In genomic region chr6:52213127-52213526, GRCh38 we compare ENCODE assay signal across 16 cellular contexts. TPM values are rescaled to one million over a fixed set of nuclear protein-coding genes. Genes with fewer than 3 reads are reported as not detected.
DNase-seq lines count a peak whose midpoint lies in the region; ATAC-seq, FAIRE-seq and TF ChIP-seq lines count a peak whose summit lies in the region.
"Had no signal": no experiment of that assay in that cellular context is flagged by ENCODE, and none has a peak within 500 bp of the region (broad histone marks: within the 10 kb centered on the region; RNA-seq: fewer than 3 reads in every experiment).

No MANE protein-coding gene starts in this region.

- no peaks in the 10 kb centered on the region for H3K36me3 Mint-ChIP-seq in CD4-positive, alpha-beta T cell (ENCODE audit: low read depth)

- no TSS peak for BruUV-seq in K562 (replicated peaks; lab: Mats Ljungman, UMichigan)

- ATAC-seq in CD4-positive, alpha-beta T cell (ENCODE audit: poor library complexity), result peak; percentile 48
- ATAC-seq in K562, result no peak
- ATAC-seq in HG02884 (IDR thresholded peaks at IDR 0.05; ENCODE audit: unreplicated experiment), result no peak
- ATAC-seq: foreskin keratinocyte had no signal

- H3K27me3 ChIP-seq in CD4-positive, alpha-beta T cell (ENCODE audit: control insufficient read depth, insufficient read depth, low read length), result no peaks in the 10 kb centered on the region
- H3K27me3 ChIP-seq in OCI-LY3 (ENCODE audit: low read depth, low read length) (no peaks in the 10 kb centered on the region), K562 (ENCODE audit: control insufficient read depth in 2 of 2, insufficient read depth in 2 of 2, low read length in 2 of 2) (no peaks in the 10 kb centered on the region), stomach (no peaks in the 10 kb centered on the region)
- H3K27me3 ChIP-seq: neutrophil had no signal

- intact Hi-C loops in CD4-positive, alpha-beta T cell (cut with DNase I, micrococcal nuclease), result no loop called here
- intact Hi-C loops in K562 (cut with micrococcal nuclease) (no loop called here), stomach (cut with DNase I; ENCODE audit: low total_unique reads) (no loop called here)

- in situ Hi-C loops in K562 (cut with MboI), result no loop called here

- no peak for TF ChIP-seq EP300 in K562 (IDR thresholded peaks at IDR 0.05; ENCODE audit: low read length)
- TF ChIP-seq EP300 in stomach (IDR thresholded peaks at IDR 0.05), result no peak

- POLR2A ChIA-PET in CD4-positive, alpha-beta T cell (lab: Charles Lee), result no interaction called here
- POLR2A ChIA-PET in GM10248 (lab: Yijun Ruan, JAX), result no interaction called here
- POLR2A ChIA-PET in K562 (lab: Yijun Ruan, JAX), result interaction anchor here (1.0 to 1.3 kb wide), 2 partner anchors 26 to 42 kb away, joined by 3 read pairs; no protein-coding TSS in a partner anchor

- H3K27ac Mint-ChIP-seq in CD4-positive, alpha-beta T cell, result no peak overlapping the region

- peak; percentile 15 for FAIRE-seq in K562 (lab: Jason Lieb, UNC)
- FAIRE-seq: colon, endothelial cell of umbilical vein had no signal

- H3K9ac ChIP-seq in OCI-LY3 (ENCODE audit: low read length) (no peak overlapping the region), K562 (ENCODE audit: insufficient read depth in 1 of 2, low read depth in 2 of 2, low read length in 2 of 2) (no peak overlapping the region)

- no peak for DNase-seq in CD4-positive, alpha-beta T cell
- DNase-seq in GM10248 (ENCODE audit: extremely low spot score) (no peak), K562 (ENCODE audit: extremely low read depth in 1 of 4, low spot score in 3 of 4) (no peak), stomach (no peak), GM19238 (ENCODE audit: insufficient read length, low spot score) (no peak)
- DNase-seq: activated CD4-positive, CD25-positive, alpha-beta regulatory T cell; aorta; foreskin keratinocyte; NCI-H345; SIG-M5 had no signal

- no peak for TF ChIP-seq CTCF in CD4-positive, alpha-beta T cell (IDR thresholded peaks at IDR 0.05)
- peak; percentile 10 for TF ChIP-seq CTCF in GM10248 (IDR thresholded peaks at IDR 0.05; ENCODE audit: control extremely low read depth, extremely low read depth, low read depth, missing control alignments)
- peak; percentile 75 for TF ChIP-seq CTCF in OCI-LY3 (IDR thresholded peaks at IDR 0.05; ENCODE audit: low read depth, low read length)
- 0 out of 6 replicates have a peak, but pooled peaks of 1 of the 3 experiments have one; percentile 6 for TF ChIP-seq CTCF in K562 (IDR thresholded peaks at IDR 0.05 in 2 of 3, conservative IDR thresholded peaks at IDR 0.05 in 1 of 3; ENCODE audit: insufficient read depth in 2 of 3, low read depth in 1 of 3, low read length in 3 of 3)
- TF ChIP-seq CTCF in stomach (IDR thresholded peaks at IDR 0.05), result no peak

- H3K4me1 Mint-ChIP-seq in CD4-positive, alpha-beta T cell (ENCODE audit: low read depth), result peaks cover 12% of the 10 kb centered on the region

- H3K9me1 ChIP-seq in K562 (ENCODE audit: control insufficient read depth, insufficient read depth, low read length), result no peaks in the 10 kb centered on the region

- CTCF ChIA-PET in CD4-positive, alpha-beta T cell (lab: Charles Lee), result interaction anchor here (1.0 kb wide), 1 partner anchor 50 kb away, joined by 4 read pairs; no protein-coding TSS in a partner anchor
- CTCF ChIA-PET in GM10248 (lab: Yijun Ruan, JAX) (interaction anchor here (1.3 to 2.7 kb wide), 2 partner anchors 18 to 27 kb away, joined by 4 to 11 read pairs; no protein-coding TSS in a partner anchor), K562 (lab: Yijun Ruan, JAX; ENCODE audit: low intra/inter-chr PET ratio) (no interaction called here)

- no peak overlapping the region for H3K4me3 ChIP-seq in OCI-LY3 (ENCODE audit: low read length)
- no peak overlapping the region for H3K4me3 ChIP-seq in K562
- H3K4me3 ChIP-seq in stomach, result no peak overlapping the region

- no peaks in the 10 kb centered on the region for H4K20me1 ChIP-seq in OCI-LY3 (ENCODE audit: insufficient read depth, low read length)
- H4K20me1 ChIP-seq in K562 (replicated peaks; ENCODE audit: control insufficient read depth, insufficient read depth, low read length), result no peaks in the 10 kb centered on the region

- no peak overlapping the region for H3K27ac ChIP-seq in CD4-positive, alpha-beta T cell (ENCODE audit: low read depth, low read length)
- H3K27ac ChIP-seq in OCI-LY3 (ENCODE audit: low read length) (no peak overlapping the region), K562 (ENCODE audit: extremely low read depth, low read depth, low read length) (no peak overlapping the region), stomach (no peak overlapping the region)
- H3K27ac ChIP-seq: foreskin keratinocyte, neutrophil had no signal

- no peak overlapping the region for H2AFZ ChIP-seq in OCI-LY3 (ENCODE audit: low read depth, low read length)
- H2AFZ ChIP-seq in K562 (ENCODE audit: low read depth, low read length), result no peak overlapping the region

- no peaks in the 10 kb centered on the region for H3K9me3 ChIP-seq in CD4-positive, alpha-beta T cell (ENCODE audit: control insufficient read depth, low read length)
- H3K9me3 ChIP-seq in OCI-LY3 (ENCODE audit: insufficient read depth, low read length) (no peaks in the 10 kb centered on the region), K562 (replicated peaks; ENCODE audit: control insufficient read depth, insufficient read depth, low read depth, low read length) (no peaks in the 10 kb centered on the region), stomach (no peaks in the 10 kb centered on the region)
- H3K9me3 ChIP-seq: neutrophil had no signal

- TF ChIP-seq RAD21 in K562 (CRISPR knock-in tag; conservative IDR thresholded peaks at IDR 0.05 in 1 of 2, IDR thresholded peaks at IDR 0.05 in 1 of 2), result peak in 1 of 2 experiments; percentile 23; a peak in 1 of 4 replicates

- H3K27me3 Mint-ChIP-seq in CD4-positive, alpha-beta T cell, result no peaks in the 10 kb centered on the region

- no peak for TF ChIP-seq POLR2A in K562 (conservative IDR thresholded peaks at IDR 0.05)
- no peak for TF ChIP-seq POLR2A in stomach (IDR thresholded peaks at IDR 0.05)

- H3K79me2 ChIP-seq in OCI-LY3 (ENCODE audit: low read length) (no peaks in the 10 kb centered on the region), K562 (ENCODE audit: control insufficient read depth, insufficient read depth, low read length) (no peaks in the 10 kb centered on the region)

- peaks cover 68% of the 10 kb centered on the region for H3K4me1 ChIP-seq in OCI-LY3 (ENCODE audit: low read length)
- H3K4me1 ChIP-seq in K562 (replicated peaks in 1 of 2; ENCODE audit: control insufficient read depth in 2 of 2, insufficient read depth in 2 of 2, low read length in 2 of 2), result no peaks in the 10 kb centered on the region
- no peaks in the 10 kb centered on the region for H3K4me1 ChIP-seq in stomach
- H3K4me1 ChIP-seq: foreskin keratinocyte had no signal

- peak overlapping the region; percentile 61; the same call in 1 of the 2 replicates for H3K4me2 ChIP-seq in OCI-LY3 (ENCODE audit: low read length)
- H3K4me2 ChIP-seq in K562 (ENCODE audit: insufficient read depth, low read length), result no peak overlapping the region

- no peak overlapping the region for H3K4me3 Mint-ChIP-seq in CD4-positive, alpha-beta T cell

- WGBS in K562 (ENCODE audit: insufficient coverage, low coverage, missing lambda C conversion rate), result 5% methylated on average over 2 of the region's 2 CpGs
- 38 to 47% (median 42%) methylated on average over 2 of the region's 2 CpGs for WGBS in stomach, 5 donors

- H3K36me3 ChIP-seq in OCI-LY3 (replicated peaks; ENCODE audit: low read depth, low read length) (no peaks in the 10 kb centered on the region), K562 (ENCODE audit: control insufficient read depth, insufficient read depth, low read length) (no peaks in the 10 kb centered on the region), stomach (no peaks in the 10 kb centered on the region)
- H3K36me3 ChIP-seq: neutrophil had no signal

- H3K9me3 Mint-ChIP-seq in CD4-positive, alpha-beta T cell, result no peaks in the 10 kb centered on the region

RNA-seq across cellular contexts. Expression of gene IL17A, which starts 27.0 kb away (rescaled TPM):
- total RNA-seq in CD4-positive, alpha-beta T cell, result under 1 TPM in 1 of 2 experiments, not detected in 1; 0.14 TPM
- total RNA-seq in K562 (2011; cell fraction: chromatin; rRNA removed; ENCODE audit: low replicate concordance), result not detected in 2 replicates
- not detected in 2 replicates for total RNA-seq in K562 (2011; cell fraction: nucleolus; rRNA removed)
- not detected in 2 replicates for total RNA-seq in K562 (2011; cell fraction: nucleoplasm; rRNA removed)
- total RNA-seq in K562 (2014; rRNA removed), result not detected in 2 replicates
- total RNA-seq in K562 (2014; rRNA removed; fragmentation: Illumina TruSeq; extraction: Trizol), result not detected in 2 replicates
- not detected in 2 replicates for total RNA-seq in K562 (2015; rRNA removed; fragmentation: Illumina TruSeq; extraction: Trizol)
- not detected in 2 replicates for total RNA-seq in K562 (2021)
- polyA plus RNA-seq in K562 (2011; rRNA removed), result not detected in 2 replicates
- not detected in 2 replicates for polyA plus RNA-seq in K562 (2011; cell fraction: cytosol; rRNA removed)
- polyA plus RNA-seq in K562 (2011; cell fraction: nucleus; rRNA removed), result not detected in 2 replicates
- polyA plus RNA-seq in K562 (2012), result not detected in 2 replicates
- not detected in 2 replicates for polyA plus RNA-seq in K562 (2014; fragmentation: Illumina TruSeq; extraction: Trizol)
- polyA plus RNA-seq in K562 (2014; fragmentation: Nextera tagmentation; extraction: Ambion mirVana), result not detected
- polyA plus RNA-seq in K562 (2014; rRNA removed), result not detected in 2 replicates
- polyA minus RNA-seq in K562 (2011; rRNA and poly(A)+ RNA removed), result not detected in 2 replicates
- polyA minus RNA-seq in K562 (2011; cell fraction: cytosol; rRNA and poly(A)+ RNA removed), result not detected in 2 replicates
- polyA minus RNA-seq in K562 (2011; cell fraction: nucleus; rRNA and poly(A)+ RNA removed), result not detected in 2 replicates
- total RNA-seq in stomach, result not detected
- polyA plus RNA-seq in stomach, result under 1 TPM in 1 of 3 donors, not detected in 2; 0.08 TPM
- total RNA-seq: aorta, endothelial cell of umbilical vein, foreskin keratinocyte, M059J had no signal
- polyA plus RNA-seq: aorta, endothelial cell of umbilical vein, foreskin keratinocyte had no signal

RNA-seq across cellular contexts. Expression of gene IL17F, which starts 31.2 kb away (rescaled TPM):
- not detected for total RNA-seq in CD4-positive, alpha-beta T cell
- total RNA-seq in K562 (2011; cell fraction: chromatin; rRNA removed; ENCODE audit: low replicate concordance), result not detected in 2 replicates
- total RNA-seq in K562 (2011; cell fraction: nucleolus; rRNA removed), result not detected in 2 replicates
- total RNA-seq in K562 (2011; cell fraction: nucleoplasm; rRNA removed), result not detected in 2 replicates
- total RNA-seq in K562 (2014; rRNA removed) (not detected in 2 replicates), K562 (2014; rRNA removed; fragmentation: Illumina TruSeq; extraction: Trizol) (not detected in 2 replicates), K562 (2015; rRNA removed; fragmentation: Illumina TruSeq; extraction: Trizol) (not detected in 2 replicates), K562 (2021) (not detected in 2 replicates), stomach (not detected)
- polyA plus RNA-seq in K562 (2011; rRNA removed) (not detected in 2 replicates), K562 (2014; fragmentation: Illumina TruSeq; extraction: Trizol) (not detected in 2 replicates), K562 (2014; fragmentation: Nextera tagmentation; extraction: Ambion mirVana) (not detected), K562 (2014; rRNA removed) (not detected in 2 replicates), stomach (not detected)
- polyA plus RNA-seq in K562 (2011; cell fraction: cytosol; rRNA removed), result not detected in 2 replicates
- 0.14 TPM in 1 of 2 replicates, not detected in the other for polyA plus RNA-seq in K562 (2011; cell fraction: nucleus; rRNA removed)
- not detected in 2 replicates for polyA plus RNA-seq in K562 (2012)
- not detected in 2 replicates for polyA minus RNA-seq in K562 (2011; rRNA and poly(A)+ RNA removed)
- not detected in 2 replicates for polyA minus RNA-seq in K562 (2011; cell fraction: cytosol; rRNA and poly(A)+ RNA removed)
- polyA minus RNA-seq in K562 (2011; cell fraction: nucleus; rRNA and poly(A)+ RNA removed), result not detected in 2 replicates
- total RNA-seq: aorta, endothelial cell of umbilical vein, foreskin keratinocyte, M059J had no signal
- polyA plus RNA-seq: aorta, endothelial cell of umbilical vein, foreskin keratinocyte had no signal

Comparison
In these comparisons a context has a peak if more than half of its experiments do, and no peak if none do; other contexts are left out.
1. CTCF ChIP-seq: peak in GM10248 (single experiment) and OCI-LY3 (single experiment); none in CD4-positive, alpha-beta T cell (single experiment) and stomach (0 of 7).